In the genomic region with DNA sequence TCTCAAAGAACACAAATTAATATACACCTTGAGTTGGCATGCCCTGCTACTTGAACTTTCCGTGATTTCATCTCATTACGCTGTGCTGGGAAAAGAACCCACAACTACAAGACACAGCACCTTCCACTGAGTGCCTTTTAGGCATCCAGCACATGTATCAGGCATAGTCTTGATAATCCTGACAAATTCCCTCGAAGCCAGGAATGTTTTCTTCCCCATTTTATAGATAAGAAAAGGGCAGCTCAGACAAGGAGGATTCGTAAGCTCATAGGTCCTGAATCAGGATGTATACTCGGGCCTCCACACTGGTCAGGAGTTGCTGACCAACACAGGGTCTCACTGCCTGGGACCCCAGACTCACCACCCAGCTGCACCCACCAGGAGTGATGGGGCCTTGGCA, we compare ENCODE assay signal across 20 cellular contexts.
DNase-seq lines count a peak whose midpoint lies in the region; FAIRE-seq and TF ChIP-seq lines count a peak whose summit lies in the region.
"Had no signal": no experiment of that assay in that cellular context is flagged by ENCODE, and none has a peak within 500 bp of the region (broad histone marks: within the 10 kb centered on the region; RNA-seq: fewer than 3 reads in every experiment).

No MANE protein-coding gene starts in this region.

- DNase-seq in esophagus muscularis mucosa (ENCODE audit: extremely low spot score) (peak; percentile 70), urothelium cell line (ENCODE audit: low spot score) (no peak), NCI-H510A treated with DMSO at 0.1 percent for 48 hours (lab: John Stamatoyannopoulos, UW) (no peak), NCI-H1436 treated with DMSO at 0.1 percent for 48 hours (lab: John Stamatoyannopoulos, UW) (no peak), frontal cortex (ENCODE audit: low spot score in 2 of 2) (no peak)
- DNase-seq: 8988T; AML-193; Caco-2; Calu3; CD4-positive, alpha-beta T cell; CD8-positive, alpha-beta T cell; DMS79 treated with DMSO at 0.1 percent for 48 hours; GF-D8 had no signal

- no peak for TF ChIP-seq CTCF in esophagus muscularis mucosa (IDR thresholded peaks at IDR 0.05)

- no peaks in the 10 kb centered on the region for H3K27me3 ChIP-seq in esophagus muscularis mucosa
- H3K27me3 ChIP-seq: BLaER1 treated with 17β-estradiol and CSF1 and Interleukin-3, amounts not matched to agents 10 nM and 100 nM had no signal

- no peak overlapping the region for H3K4me3 ChIP-seq in esophagus muscularis mucosa
- H3K4me3 ChIP-seq: A549; BLaER1 treated with 17β-estradiol and CSF1 and Interleukin-3, amounts not matched to agents 10 nM and 100 nM had no signal

- H3K27ac ChIP-seq in esophagus muscularis mucosa (replicated peaks in 1 of 4): no peak overlapping the region
- H3K27ac ChIP-seq: A549; BLaER1 treated with 17β-estradiol and CSF1 and Interleukin-3, amounts not matched to agents 10 nM and 100 nM; C4-2B had no signal

- WGBS in esophagus muscularis mucosa: 94% methylated on average over 4 of the region's 5 CpGs

- peaks cover 0 to 9% (median 0%) of the 10 kb centered on the region in 4 donors for H3K9me3 ChIP-seq in esophagus muscularis mucosa
- H3K9me3 ChIP-seq: Caco-2 had no signal

- no peak for TF ChIP-seq EP300 in esophagus muscularis mucosa (IDR thresholded peaks at IDR 0.05)

- H3K4me1 ChIP-seq in esophagus muscularis mucosa: peaks cover 9 to 38% (median 33%) of the 10 kb centered on the region in 4 donors
- H3K4me1 ChIP-seq: A549 had no signal

- intact Hi-C loops in esophagus muscularis mucosa (cut with DNase I): no loop called here

- FAIRE-seq in urothelium cell line (lab: Jason Lieb, UNC) (peak; percentile 37), frontal cortex (lab: Jason Lieb, UNC) (no peak)
- FAIRE-seq: A549, D721Med, G401.6, GM12891, GM19239 had no signal

- no peaks in the 10 kb centered on the region for H3K36me3 ChIP-seq in esophagus muscularis mucosa
- H3K36me3 ChIP-seq: BLaER1 treated with 17β-estradiol and CSF1 and Interleukin-3, amounts not matched to agents 10 nM and 100 nM had no signal

- TF ChIP-seq POLR2A in esophagus muscularis mucosa (IDR thresholded peaks at IDR 0.05; ENCODE audit: low read depth): no peak
